In the genomic region with DNA sequence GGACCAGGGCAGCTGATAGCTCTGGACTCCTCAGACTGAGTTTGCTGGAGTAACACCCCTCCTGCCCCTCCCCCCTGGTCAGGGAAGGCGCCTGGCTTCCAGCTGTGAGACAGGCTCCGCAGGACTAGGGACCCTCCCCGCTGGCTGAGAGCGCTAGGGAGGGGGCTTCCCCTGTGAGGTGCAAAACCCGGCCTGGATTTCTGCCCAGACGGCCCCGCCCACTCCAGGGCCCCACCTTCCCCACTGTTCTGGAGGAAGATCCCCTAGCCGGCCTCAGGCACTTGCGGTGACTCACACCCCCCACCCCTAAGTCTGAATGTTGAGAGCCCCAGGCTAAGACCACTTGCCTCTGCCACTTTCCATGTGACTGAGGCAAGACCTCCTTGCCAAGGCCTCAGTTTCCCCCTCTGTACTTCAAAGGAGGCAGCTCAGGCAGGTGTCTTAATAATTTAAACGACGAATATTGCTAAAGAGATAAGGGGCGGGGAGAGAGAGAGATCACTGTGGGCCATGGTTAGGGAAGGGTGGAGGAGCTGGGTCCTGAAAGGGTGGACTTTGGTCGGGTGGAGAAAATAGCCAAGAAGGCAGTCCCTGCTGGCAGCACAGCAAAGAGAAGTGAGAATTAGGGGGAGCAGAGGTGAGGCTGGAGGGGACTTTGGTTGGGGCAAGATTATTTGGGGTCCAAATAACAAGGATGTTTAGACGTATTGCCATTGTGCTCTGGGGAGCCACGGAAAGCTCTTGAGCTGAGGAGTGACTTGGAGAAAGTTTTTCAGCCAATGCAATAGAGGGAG, we compare ENCODE assay signal across 8 cellular contexts. TPM values are rescaled to one million over a fixed set of nuclear protein-coding genes. Genes with fewer than 3 reads are reported as not detected.
DNase-seq lines count a peak whose midpoint lies in the region; ATAC-seq lines count a peak whose summit lies in the region.

No MANE protein-coding gene starts in this region.

- peak; percentile 80 for DNase-seq in D341Med (ENCODE audit: low spot score)
- peak; percentile 56 for DNase-seq in MG63
- DNase-seq in islet precursor cell, result peak; percentile 98
- DNase-seq in stimulated activated effector memory CD8-positive, alpha-beta T cell treated with anti-CD3 and anti-CD28 coated beads, Interleukin-12 subunit alpha, Interleukin-12 subunit beta, amount 100 ng/mL, for 72 hours (ENCODE audit: low spot score in 2 of 2), result no peak
- DNase-seq in germinal center (ENCODE audit: low spot score), result no peak

- no peaks in the 10 kb centered on the region for H3K9me3 ChIP-seq in MG63

- peaks cover 16% of the 10 kb centered on the region for H3K4me1 Mint-ChIP-seq in activated naive CD8-positive, alpha-beta T cell (ENCODE audit: low read depth)
- peaks cover 17% of the 10 kb centered on the region for H3K4me1 Mint-ChIP-seq in stimulated activated effector memory CD8-positive, alpha-beta T cell treated with anti-CD3 and anti-CD28 coated beads, Interleukin-12 subunit alpha, Interleukin-12 subunit beta, amount 100 ng/mL, for 72 hours

- no peaks in the 10 kb centered on the region for H3K9me3 Mint-ChIP-seq in activated naive CD8-positive, alpha-beta T cell (ENCODE audit: low read depth)
- H3K9me3 Mint-ChIP-seq in stimulated activated effector memory CD8-positive, alpha-beta T cell treated with anti-CD3 and anti-CD28 coated beads, Interleukin-12 subunit alpha, Interleukin-12 subunit beta, amount 100 ng/mL, for 72 hours, result no peaks in the 10 kb centered on the region

- H3K4me3 Mint-ChIP-seq in activated naive CD8-positive, alpha-beta T cell, result peak overlapping the region; percentile 78
- peak overlapping the region; percentile 30 for H3K4me3 Mint-ChIP-seq in stimulated activated effector memory CD8-positive, alpha-beta T cell treated with anti-CD3 and anti-CD28 coated beads, Interleukin-12 subunit alpha, Interleukin-12 subunit beta, amount 100 ng/mL, for 72 hours

- peaks cover 23% of the 10 kb centered on the region for H3K27me3 Mint-ChIP-seq in activated naive CD8-positive, alpha-beta T cell

- ATAC-seq in stimulated activated effector memory CD8-positive, alpha-beta T cell treated with anti-CD3 and anti-CD28 coated beads, Interleukin-12 subunit alpha, Interleukin-12 subunit beta, amount 100 ng/mL, for 72 hours, result peak; percentile 17
- no peak for ATAC-seq in GM19035 (IDR thresholded peaks at IDR 0.05; ENCODE audit: unreplicated experiment)
- ATAC-seq in GM19351 (IDR thresholded peaks at IDR 0.05; ENCODE audit: unreplicated experiment), result no peak

- no peaks in the 10 kb centered on the region for H3K36me3 ChIP-seq in MG63

- no peaks in the 10 kb centered on the region for H3K27me3 ChIP-seq in MG63

- no peak overlapping the region for H3K4me3 ChIP-seq in MG63

- no peak overlapping the region for H3K27ac Mint-ChIP-seq in activated naive CD8-positive, alpha-beta T cell
- no peak overlapping the region for H3K27ac Mint-ChIP-seq in stimulated activated effector memory CD8-positive, alpha-beta T cell treated with anti-CD3 and anti-CD28 coated beads, Interleukin-12 subunit alpha, Interleukin-12 subunit beta, amount 100 ng/mL, for 72 hours

- H3K36me3 Mint-ChIP-seq in activated naive CD8-positive, alpha-beta T cell, result no peaks in the 10 kb centered on the region
- H3K36me3 Mint-ChIP-seq in stimulated activated effector memory CD8-positive, alpha-beta T cell treated with anti-CD3 and anti-CD28 coated beads, Interleukin-12 subunit alpha, Interleukin-12 subunit beta, amount 100 ng/mL, for 72 hours, result no peaks in the 10 kb centered on the region

RNA-seq across cellular contexts. Expression of a gene that starts 1.0 kb away (rescaled TPM):
- 6.8 and 7.3 TPM in 2 replicates for total RNA-seq in MG63 (2014; rRNA removed; shearing (Covaris generic); ENCODE audit: low replicate concordance)

Comparison
In these comparisons a context has a peak if more than half of its experiments do, and no peak if none do; other contexts are left out.
1. DNase-seq: peak in D341Med (single experiment), MG63 (single experiment) and islet precursor cell (single experiment); none in stimulated activated effector memory CD8-positive, alpha-beta T cell treated with anti-CD3 and anti-CD28 coated beads, Interleukin-12 subunit alpha, Interleukin-12 subunit beta, amount 100 ng/mL, for 72 hours (0 of 2) and germinal center (single experiment).